15 cellular contexts compared by ENCODE assay signal in the genomic region with DNA sequence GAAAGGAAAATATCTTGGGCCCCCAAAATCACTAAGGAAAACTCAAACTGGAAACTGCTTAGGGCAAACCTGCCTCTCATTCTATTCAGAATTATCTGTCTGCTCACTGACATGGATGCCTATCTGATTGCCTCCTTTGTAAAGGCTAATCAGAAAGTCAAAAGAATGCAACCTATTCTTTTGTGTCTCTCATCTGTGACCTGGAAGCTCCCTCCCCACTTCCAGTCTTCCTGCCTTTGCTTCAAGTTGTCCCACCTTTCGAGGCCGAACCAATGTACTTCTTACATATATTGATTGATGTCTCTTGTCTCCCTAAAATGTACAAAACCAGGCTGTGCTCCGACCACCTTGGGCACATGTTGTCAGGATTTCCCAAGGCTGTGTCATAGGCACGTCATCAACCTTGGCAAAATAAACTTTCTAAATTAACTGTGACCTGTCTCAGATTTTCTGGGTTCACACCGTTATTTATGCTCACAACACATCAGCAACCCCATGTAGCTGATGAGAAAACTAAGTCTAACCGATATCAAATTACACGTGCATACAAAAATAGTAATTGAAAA.
"Had no signal": no experiment of that assay in that cellular context is flagged by ENCODE, and none has a peak within 500 bp of the region (broad histone marks: within the 10 kb centered on the region; RNA-seq: fewer than 3 reads in every experiment).

No MANE protein-coding gene starts in this region.

- H3K4me1 ChIP-seq: left ventricle myocardium inferior, pancreas had no signal

- H3K4me3 ChIP-seq: left ventricle myocardium inferior, pancreas had no signal

- H3K36me3 Mint-ChIP-seq: activated naive CD8-positive, alpha-beta T cell had no signal

- H3K27ac Mint-ChIP-seq: activated CD4-positive, alpha-beta memory T cell treated with anti-CD3 and anti-CD28 coated beads for 36 hours; activated naive CD8-positive, alpha-beta T cell; dendritic cell treated with granulocyte-macrophage colony-stimulating factor and Interleukin-4, amounts not matched to agents 40 ng/mL and 50 ng/mL, for 4 days; effector memory CD8-positive, alpha-beta T cell; memory B cell had no signal

- H3K4me3 Mint-ChIP-seq: activated CD4-positive, alpha-beta memory T cell treated with anti-CD3 and anti-CD28 coated beads for 36 hours; activated naive CD8-positive, alpha-beta T cell; activated T-cell treated with anti-CD3 and anti-CD28 coated beads, Interleukin-2, amount 50 U/mL, for 4 hours; dendritic cell treated with granulocyte-macrophage colony-stimulating factor and Interleukin-4, amounts not matched to agents 40 ng/mL and 50 ng/mL, for 4 days; effector memory CD8-positive, alpha-beta T cell; memory B cell had no signal

- H3K36me3 ChIP-seq: left ventricle myocardium inferior, pancreas had no signal

- H3K27me3 Mint-ChIP-seq: activated naive CD8-positive, alpha-beta T cell; dendritic cell treated with granulocyte-macrophage colony-stimulating factor and Interleukin-4, amounts not matched to agents 40 ng/mL and 50 ng/mL, for 4 days; memory B cell had no signal

- ATAC-seq: activated T-cell treated with anti-CD3 and anti-CD28 coated beads, Interleukin-2, amount 50 U/mL, for 4 hours; effector memory CD8-positive, alpha-beta T cell; pancreas had no signal

- DNase-seq: activated CD4-positive, alpha-beta memory T cell treated with anti-CD3 and anti-CD28 coated beads for 36 hours; activated CD4-positive, CD25-positive, alpha-beta regulatory T cell treated with anti-CD3 and anti-CD28 coated beads, Interleukin-2, amount 50 U/mL, for 72 hours; activated gamma-delta T cell; activated T-cell treated with anti-CD3 and anti-CD28 coated beads, Interleukin-2, amount 50 U/mL, for 4 hours; cerebellar nuclear complex; effector memory CD8-positive, alpha-beta T cell; erythroblast; hippocampal formation; left ventricle myocardium inferior; pancreas; stimulated activated CD4-positive, alpha-beta T cell treated with anti-CD3 and anti-CD28 coated beads, Interleukin-2, amount 100 ng/mL, for 48 hours; stimulated activated naive CD4-positive, alpha-beta T cell treated with Interleukin-2 at 50 U/mL for 16 hours had no signal

- H3K27ac ChIP-seq: left ventricle myocardium inferior, pancreas had no signal

- H3K27me3 ChIP-seq: pancreas had no signal
